8 cellular contexts compared by ENCODE assay signal in genomic region chr6:30716879-30717128, GRCh38. TPM values are rescaled to one million over a fixed set of nuclear protein-coding genes. Genes with fewer than 3 reads are reported as not detected.
DNase-seq lines count a peak whose midpoint lies in the region; ATAC-seq and TF ChIP-seq lines count a peak whose summit lies in the region.

No MANE protein-coding gene starts in this region.

- TF ChIP-seq CTCF in HL-60 (IDR thresholded peaks at IDR 0.05; ENCODE audit: insufficient read depth, low read length), result no peak

- H3K4me3 ChIP-seq in HL-60 (replicated peaks; ENCODE audit: insufficient read depth, low read length) (peak overlapping the region; percentile 47), iPS-18c (ENCODE audit: insufficient read depth, low read depth, low read length) (peak overlapping the region; percentile 67)

- no peaks in the 10 kb centered on the region for H3K27me3 ChIP-seq in HL-60 (ENCODE audit: insufficient read depth, poor library complexity, severe bottlenecking)

- no peaks in the 10 kb centered on the region for H3K27me3 Mint-ChIP-seq in stimulated activated naive CD8-positive, alpha-beta T cell treated with anti-CD3 and anti-CD28 coated beads, Interleukin-15, amount 100 ng/mL, for 72 hours

- H3K9me3 ChIP-seq in iPS-18c (ENCODE audit: control insufficient read depth, insufficient read depth, low read length), result no peaks in the 10 kb centered on the region

- H3K9me3 Mint-ChIP-seq in activated naive CD4-positive, alpha-beta T cell treated with anti-CD3 and anti-CD28 coated beads, Interleukin-2, amount 50 U/mL, for 72 hours, result peaks cover 0 to 3% of the 10 kb centered on the region in 2 donors
- H3K9me3 Mint-ChIP-seq in stimulated activated naive CD8-positive, alpha-beta T cell treated with anti-CD3 and anti-CD28 coated beads, Interleukin-15, amount 100 ng/mL, for 72 hours, result no peaks in the 10 kb centered on the region

- intact Hi-C loops in left colon (cut with DNase I, micrococcal nuclease), result no loop called here

- peaks cover 73% of the 10 kb centered on the region for H3K4me1 Mint-ChIP-seq in stimulated activated naive CD8-positive, alpha-beta T cell treated with anti-CD3 and anti-CD28 coated beads, Interleukin-15, amount 100 ng/mL, for 72 hours

- H3K4me3 Mint-ChIP-seq in stimulated activated naive CD8-positive, alpha-beta T cell treated with anti-CD3 and anti-CD28 coated beads, Interleukin-15, amount 100 ng/mL, for 72 hours, result peak overlapping the region; percentile 88

- H3K27ac Mint-ChIP-seq in activated naive CD4-positive, alpha-beta T cell treated with anti-CD3 and anti-CD28 coated beads, Interleukin-2, amount 50 U/mL, for 72 hours, result peak overlapping the region; percentile 94 to 99
- H3K27ac Mint-ChIP-seq in stimulated activated naive CD8-positive, alpha-beta T cell treated with anti-CD3 and anti-CD28 coated beads, Interleukin-15, amount 100 ng/mL, for 72 hours, result peak overlapping the region; percentile 99 to 100

- no peak for DNase-seq in HL-60 (ENCODE audit: low read depth in 1 of 2, low spot score in 1 of 2)
- no peak for DNase-seq in activated naive CD4-positive, alpha-beta T cell treated with anti-CD3 and anti-CD28 coated beads, Interleukin-2, amount 50 U/mL, for 72 hours (ENCODE audit: low spot score in 2 of 2)
- no peak for DNase-seq in stimulated activated naive CD8-positive, alpha-beta T cell treated with anti-CD3 and anti-CD28 coated beads, Interleukin-15, amount 100 ng/mL, for 72 hours
- DNase-seq in T-helper 9 cell, result no peak
- no peak for DNase-seq in amygdala (lab: John Stamatoyannopoulos, UW)
- DNase-seq in left colon, result no peak
- no peak for DNase-seq in ecto neural progenitor cell (ENCODE audit: low spot score)

- no peak for ATAC-seq in activated naive CD4-positive, alpha-beta T cell treated with anti-CD3 and anti-CD28 coated beads, Interleukin-2, amount 50 U/mL, for 72 hours
- no peak for ATAC-seq in stimulated activated naive CD8-positive, alpha-beta T cell treated with anti-CD3 and anti-CD28 coated beads, Interleukin-15, amount 100 ng/mL, for 72 hours
- no peak for ATAC-seq in left colon

- H3K36me3 Mint-ChIP-seq in activated naive CD4-positive, alpha-beta T cell treated with anti-CD3 and anti-CD28 coated beads, Interleukin-2, amount 50 U/mL, for 72 hours, result peaks cover 68 to 70% of the 10 kb centered on the region in 2 donors

- H3K27ac ChIP-seq in HL-60 (replicated peaks), result peak overlapping the region; percentile 97

RNA-seq across cellular contexts. Expression of gene MDC1, which starts 0.3 kb away (rescaled TPM):
- 100 to 1,000 TPM in 1 of 2 donors, 10 to 100 TPM in 1; 84.2 to 127 TPM for total RNA-seq in activated naive CD4-positive, alpha-beta T cell treated with anti-CD3 and anti-CD28 coated beads, Interleukin-2, amount 50 U/mL, for 72 hours
- 10 to 100 TPM; 11.1 to 16.3 TPM for total RNA-seq in left colon

RNA-seq across cellular contexts. Expression of gene TUBB, which starts 3.3 kb away (rescaled TPM):
- total RNA-seq in activated naive CD4-positive, alpha-beta T cell treated with anti-CD3 and anti-CD28 coated beads, Interleukin-2, amount 50 U/mL, for 72 hours, result 1,000 to 10,000 TPM; 1,507 to 1,783 TPM
- total RNA-seq in left colon, result 100 to 1,000 TPM; 149 to 195 TPM

RNA-seq across cellular contexts. Expression of gene FLOT1, which starts 25.7 kb away (rescaled TPM):
- total RNA-seq in activated naive CD4-positive, alpha-beta T cell treated with anti-CD3 and anti-CD28 coated beads, Interleukin-2, amount 50 U/mL, for 72 hours, result 100 to 1,000 TPM; 194 to 219 TPM
- total RNA-seq in left colon, result 100 to 1,000 TPM; 130 to 137 TPM

RNA-seq across cellular contexts. Expression of gene NRM, which starts 26.0 kb away (rescaled TPM):
- 10 to 100 TPM; 35.7 to 53.5 TPM for total RNA-seq in activated naive CD4-positive, alpha-beta T cell treated with anti-CD3 and anti-CD28 coated beads, Interleukin-2, amount 50 U/mL, for 72 hours
- total RNA-seq in left colon, result 1 to 10 TPM; 4.6 to 5.4 TPM

RNA-seq across cellular contexts. Expression of gene IER3, which starts 27.5 kb away (rescaled TPM):
- total RNA-seq in activated naive CD4-positive, alpha-beta T cell treated with anti-CD3 and anti-CD28 coated beads, Interleukin-2, amount 50 U/mL, for 72 hours, result 100 to 1,000 TPM in 1 of 2 donors, 10 to 100 TPM in 1; 70.0 to 279 TPM
- 100 to 1,000 TPM in 1 of 2 donors, 10 to 100 TPM in 1; 70.9 to 169 TPM for total RNA-seq in left colon

Comparison
In these comparisons a context has a peak if more than half of its experiments do, and no peak if none do; other contexts are left out.
1. RNA of gene MDC1, which starts 0.3 kb away (total RNA-seq): 84.2 to 127 TPM in activated naive CD4-positive, alpha-beta T cell treated with anti-CD3 and anti-CD28 coated beads, Interleukin-2, amount 50 U/mL, for 72 hours; 11.1 to 16.3 TPM in left colon; every median in the first group is over 4 times any median in the second.
2. RNA of gene TUBB, which starts 3.3 kb away (total RNA-seq): 1,507 to 1,783 TPM in activated naive CD4-positive, alpha-beta T cell treated with anti-CD3 and anti-CD28 coated beads, Interleukin-2, amount 50 U/mL, for 72 hours; 149 to 195 TPM in left colon; every median in the first group is over 4 times any median in the second.